In genomic region chr2:160309585-160309984, GRCh38 we compare ENCODE assay signal across 12 cellular contexts.
DNase-seq lines count a peak whose midpoint lies in the region; TF ChIP-seq lines count a peak whose summit lies in the region.
"Had no signal": no experiment of that assay in that cellular context is flagged by ENCODE, and none has a peak within 500 bp of the region (broad histone marks: within the 10 kb centered on the region; RNA-seq: fewer than 3 reads in every experiment).

No MANE protein-coding gene starts in this region.

- H3K27ac ChIP-seq in SK-N-SH (ENCODE audit: low read depth in 2 of 2, low read length in 1 of 2): peak overlapping the region; percentile 11 to 79; a peak in 3 of 4 replicates
- H3K27ac ChIP-seq: thoracic aorta had no signal

- peaks cover 73% of the 10 kb centered on the region for H3K79me2 ChIP-seq in SK-N-SH (ENCODE audit: insufficient read depth)

- H3K27me3 Mint-ChIP-seq in activated naive CD4-positive, alpha-beta T cell treated with anti-CD3 and anti-CD28 coated beads, Interleukin-2, amount 50 U/mL, for 24 hours: no peaks in the 10 kb centered on the region

- TF ChIP-seq RAD21 in SK-N-SH (IDR thresholded peaks at IDR 0.05; ENCODE audit: low read length): no peak

- POLR2A ChIA-PET in SK-N-SH (lab: Yijun Ruan, JAX): no interaction called here

- H3K36me3 ChIP-seq in SK-N-SH (replicated peaks in 1 of 2; ENCODE audit: control insufficient read depth in 1 of 2, insufficient read depth in 2 of 2, low read length in 1 of 2): peaks cover 44 to 54% of the 10 kb centered on the region in 2 experiments
- H3K36me3 ChIP-seq: thoracic aorta had no signal

- peaks cover 22% of the 10 kb centered on the region for H3K36me3 Mint-ChIP-seq in activated naive CD4-positive, alpha-beta T cell treated with anti-CD3 and anti-CD28 coated beads, Interleukin-2, amount 50 U/mL, for 24 hours

- H3K9me3 Mint-ChIP-seq in activated naive CD4-positive, alpha-beta T cell treated with anti-CD3 and anti-CD28 coated beads, Interleukin-2, amount 50 U/mL, for 24 hours: no peaks in the 10 kb centered on the region

- no peaks in the 10 kb centered on the region for H3K27me3 ChIP-seq in SK-N-SH (ENCODE audit: insufficient read depth)

- peaks cover 23% of the 10 kb centered on the region for H3K4me1 Mint-ChIP-seq in activated naive CD4-positive, alpha-beta T cell treated with anti-CD3 and anti-CD28 coated beads, Interleukin-2, amount 50 U/mL, for 24 hours

- CTCF ChIA-PET in SK-N-SH (lab: Yijun Ruan, JAX): interaction anchor here (1.3 kb wide), 1 partner anchor 15 kb away, joined by 4 read pairs; no protein-coding TSS in a partner anchor

- no peak overlapping the region for H2AFZ ChIP-seq in SK-N-SH (ENCODE audit: low read depth)

- peaks cover 47% of the 10 kb centered on the region for H3F3A ChIP-seq in SK-N-SH (replicated peaks; ENCODE audit: insufficient read depth)

- peak overlapping the region in 1 of 2 experiments; percentile 5; a peak in 1 of 4 replicates for H3K4me3 ChIP-seq in SK-N-SH (ENCODE audit: low read depth in 2 of 2, low read length in 1 of 2)
- H3K4me3 ChIP-seq: thoracic aorta had no signal

- no peak for TF ChIP-seq CTCF in SK-N-SH (IDR thresholded peaks at IDR 0.05)

- peak overlapping the region; percentile 57; the same call in 1 of the 2 replicates for H3K9ac ChIP-seq in SK-N-SH

- H3K9me2 ChIP-seq in SK-N-SH: no peaks in the 10 kb centered on the region

- peak overlapping the region; percentile 88 for H3K27ac Mint-ChIP-seq in activated naive CD4-positive, alpha-beta T cell treated with anti-CD3 and anti-CD28 coated beads, Interleukin-2, amount 50 U/mL, for 24 hours

- H4K20me1 ChIP-seq in SK-N-SH (ENCODE audit: insufficient read depth): no peaks in the 10 kb centered on the region

- DNase-seq in activated naive CD4-positive, alpha-beta T cell treated with Interleukin-2 at 50 U/mL for 16 hours: no peak
- DNase-seq in SK-N-SH (no peak), fibroblast of peridontal ligament (ENCODE audit: extremely low read depth) (peak; percentile 48), renal cortical epithelial cell (ENCODE audit: low read depth) (peak; percentile 49), OCI-M1 (lab: John Stamatoyannopoulos, UW) (no peak), NCI-H1092 (lab: John Stamatoyannopoulos, UW) (no peak)
- no peak for DNase-seq in stimulated activated CD4-positive, alpha-beta T cell treated with anti-CD3 and anti-CD28 coated beads, Interleukin-4, amount 100 ng/mL, for 24 hours
- DNase-seq: activated T-cell treated with anti-CD3 and anti-CD28 coated beads, Interleukin-2, amount 50 U/mL, for 48 hours; anterior cingulate cortex; head of caudate nucleus had no signal

- H3K4me3 Mint-ChIP-seq in activated naive CD4-positive, alpha-beta T cell treated with anti-CD3 and anti-CD28 coated beads, Interleukin-2, amount 50 U/mL, for 24 hours: no peak overlapping the region

- TF ChIP-seq EP300 in SK-N-SH (IDR thresholded peaks at IDR 0.05; ENCODE audit: borderline replicate concordance in 1 of 2, low read depth in 1 of 2, low read length in 1 of 2): no peak

- H3K4me2 ChIP-seq in SK-N-SH: peak overlapping the region; percentile 34

- H3K4me1 ChIP-seq in SK-N-SH (ENCODE audit: control insufficient read depth in 1 of 2, insufficient read depth in 2 of 2, low read depth in 1 of 2, low read length in 1 of 2): peaks cover 11 to 26% of the 10 kb centered on the region in 2 experiments

- H3K9me3 ChIP-seq in SK-N-SH: no peaks in the 10 kb centered on the region
- H3K9me3 ChIP-seq: thoracic aorta had no signal

TF ChIP-seq in SK-N-SH, 30 proteins besides CTCF, POLR2A, EP300 and RAD21:
- no peak for TF ChIP-seq USF2 (IDR thresholded peaks at IDR 0.05; ENCODE audit: borderline replicate concordance, low read depth, low read length)
- TF ChIP-seq PBX3 (IDR thresholded peaks at IDR 0.05): no peak
- TF ChIP-seq FOSL2 (IDR thresholded peaks at IDR 0.05; ENCODE audit: borderline replicate concordance, low read depth): 0 out of 2 replicates have a peak, but pooled peaks have one; percentile 6

Comparison
In these comparisons a context has a peak if more than half of its experiments do, and no peak if none do; other contexts are left out.
1. DNase-seq: peak in fibroblast of peridontal ligament (single experiment) and renal cortical epithelial cell (single experiment); none in activated naive CD4-positive, alpha-beta T cell treated with Interleukin-2 at 50 U/mL for 16 hours (single experiment), SK-N-SH (single experiment), OCI-M1 (single experiment), stimulated activated CD4-positive, alpha-beta T cell treated with anti-CD3 and anti-CD28 coated beads, Interleukin-4, amount 100 ng/mL, for 24 hours (single experiment) and NCI-H1092 (single experiment).